ENCODE assay signal across 20 cellular contexts in genomic region chr12:119674560-119674959, GRCh38. TPM values are rescaled to one million over a fixed set of nuclear protein-coding genes. Genes with fewer than 3 reads are reported as not detected.
DNase-seq lines count a peak whose midpoint lies in the region; ATAC-seq, FAIRE-seq and TF ChIP-seq lines count a peak whose summit lies in the region.
"Had no signal": no experiment of that assay in that cellular context is flagged by ENCODE, and none has a peak within 500 bp of the region (broad histone marks: within the 10 kb centered on the region; RNA-seq: fewer than 3 reads in every experiment).

No MANE protein-coding gene starts in this region.

- H3K4me1 ChIP-seq in left ventricle myocardium inferior (peaks cover 67% of the 10 kb centered on the region), right cardiac atrium (ENCODE audit: control insufficient read depth, insufficient read depth, low read length) (peaks cover 7% of the 10 kb centered on the region), ascending aorta (peaks cover 0 to 3% of the 10 kb centered on the region in 2 donors), upper lobe of left lung (peaks cover 48 to 70% (median 61%) of the 10 kb centered on the region in 4 donors), ovary (ENCODE audit: insufficient read depth) (peaks cover 2% of the 10 kb centered on the region)

- H3K9me3 ChIP-seq in left ventricle myocardium inferior (replicated peaks) (no peaks in the 10 kb centered on the region), right cardiac atrium (ENCODE audit: control insufficient read depth, low read length) (no peaks in the 10 kb centered on the region), ascending aorta (no peaks in the 10 kb centered on the region), upper lobe of left lung (no peaks in the 10 kb centered on the region), ovary (no peaks in the 10 kb centered on the region)
- H3K9me3 ChIP-seq: SK-N-SH had no signal

- no peak for TF ChIP-seq CTCF in left ventricle myocardium inferior (IDR thresholded peaks at IDR 0.05; ENCODE audit: borderline replicate concordance)
- no peak for TF ChIP-seq CTCF in ascending aorta (IDR thresholded peaks at IDR 0.05)
- no peak for TF ChIP-seq CTCF in upper lobe of left lung (IDR thresholded peaks at IDR 0.05)
- no peak for TF ChIP-seq CTCF in ovary (IDR thresholded peaks at IDR 0.05)

- peak overlapping the region; percentile 83 for H3K27ac ChIP-seq in left ventricle myocardium inferior (replicated peaks)
- no peak overlapping the region for H3K27ac ChIP-seq in right cardiac atrium (ENCODE audit: low read length)
- peak overlapping the region; percentile 14 to 42 for H3K27ac ChIP-seq in ascending aorta
- H3K27ac ChIP-seq in upper lobe of left lung: peak overlapping the region in 3 of 4 donors; percentile 5 to 99 (median 52)
- no peak overlapping the region for H3K27ac ChIP-seq in ovary
- H3K27ac ChIP-seq: cardiac muscle cell had no signal

- intact Hi-C loops in left ventricle myocardium inferior (cut with micrococcal nuclease): no loop called here
- intact Hi-C loops in right cardiac atrium (cut with DNase I): loop anchor here in 1 of 4 donors (2.0 kb wide), 1 partner anchor 54 kb away; no protein-coding TSS in a partner anchor
- intact Hi-C loops in ascending aorta (cut with DNase I): no loop called here
- intact Hi-C loops in ovary (cut with DNase I): no loop called here

- TF ChIP-seq POLR2A in upper lobe of left lung (IDR thresholded peaks at IDR 0.05) (no peak), GM12891 (IDR thresholded peaks at IDR 0.05; ENCODE audit: low read depth, low read length) (no peak), ovary (IDR thresholded peaks at IDR 0.05) (no peak)

- ATAC-seq in right cardiac atrium (no peak), upper lobe of left lung (ENCODE audit: low FRiP score in 2 of 2) (no peak)
- ATAC-seq: GM12878 had no signal

- FAIRE-seq in GM12891 (lab: Jason Lieb, UNC): no peak
- FAIRE-seq: frontal cortex, GM12878, TTC549 had no signal

- H3K36me3 ChIP-seq in left ventricle myocardium inferior (peaks cover 87% of the 10 kb centered on the region), ascending aorta (peaks cover 57 to 84% of the 10 kb centered on the region in 2 donors), upper lobe of left lung (peaks cover 40 to 87% (median 63%) of the 10 kb centered on the region in 4 donors), ovary (no peaks in the 10 kb centered on the region)

- H3K4me3 ChIP-seq in left ventricle myocardium inferior: no peak overlapping the region
- H3K4me3 ChIP-seq in right cardiac atrium (ENCODE audit: low read length): no peak overlapping the region
- H3K4me3 ChIP-seq in ascending aorta: no peak overlapping the region
- H3K4me3 ChIP-seq in upper lobe of left lung: no peak overlapping the region
- H3K4me3 ChIP-seq in ovary: no peak overlapping the region
- H3K4me3 ChIP-seq: cardiac muscle cell, GM12878 had no signal

- no peak for DNase-seq in left ventricle myocardium inferior
- DNase-seq in right cardiac atrium: no peak
- DNase-seq in ascending aorta (ENCODE audit: low spot score in 2 of 2): no peak
- DNase-seq in myocyte (ENCODE audit: low read depth): peak; percentile 19
- DNase-seq in upper lobe of left lung: no peak
- no peak for DNase-seq in GM12891 (ENCODE audit: insufficient read length, low spot score)
- DNase-seq in ovary: no peak
- DNase-seq in UCSD-AML1 (lab: John Stamatoyannopoulos, UW; ENCODE audit: unreplicated experiment): no peak
- DNase-seq: activated naive CD4-positive, alpha-beta T cell; COR-L47; GOT3; Kasumi-1; NCI-H1417 treated with DMSO at 0.1 percent for 48 hours; NCI-H446; SK-N-SH; stimulated activated naive CD4-positive, alpha-beta T cell had no signal

- H3K27me3 ChIP-seq in left ventricle myocardium inferior (ENCODE audit: low read depth) (no peaks in the 10 kb centered on the region), right cardiac atrium (ENCODE audit: control insufficient read depth, insufficient read depth) (no peaks in the 10 kb centered on the region), ascending aorta (no peaks in the 10 kb centered on the region), upper lobe of left lung (no peaks in the 10 kb centered on the region), ovary (no peaks in the 10 kb centered on the region)
- H3K27me3 ChIP-seq: cardiac muscle cell had no signal

- TF ChIP-seq EP300 in upper lobe of left lung (IDR thresholded peaks at IDR 0.05) (no peak), ovary (IDR thresholded peaks at IDR 0.05) (no peak)

- WGBS in right cardiac atrium: 86% methylated on average over 4 of the region's 4 CpGs
- WGBS in upper lobe of left lung, 2 donors: 84 to 97% methylated on average over 4 of the region's 4 CpGs
- 86 to 91% (median 89%) methylated on average over 4 of the region's 4 CpGs for WGBS in ovary, 3 donors

TF ChIP-seq in GM12891, 5 proteins besides CTCF, POLR2A, EP300 and RAD21:
- TF ChIP-seq TAF1 (IDR thresholded peaks at IDR 0.05; ENCODE audit: low read depth, low read length) (no peak), POU2F2 (IDR thresholded peaks at IDR 0.05; ENCODE audit: low read depth, low read length) (no peak), POLR2AphosphoS5 (IDR thresholded peaks at IDR 0.05; ENCODE audit: low read depth, low read length) (no peak), PAX5 (IDR thresholded peaks at IDR 0.05; ENCODE audit: insufficient read depth, low read length, severe bottlenecking) (no peak), SPI1 (IDR thresholded peaks at IDR 0.05; ENCODE audit: low read depth, low read length) (no peak)
TF ChIP-seq in GM12891: peak in this region for 0.

RNA-seq across cellular contexts. Expression of gene PRKAB1, which starts 6.6 kb away (rescaled TPM):
- 9.2 TPM for total RNA-seq in left ventricle myocardium inferior
- 10 to 100 TPM in 3 of 4 donors, 1 to 10 TPM in 1; 9.8 to 16.3 (median 14.1) TPM for total RNA-seq in right cardiac atrium
- 10.5 TPM for polyA plus RNA-seq in right cardiac atrium
- total RNA-seq in ascending aorta: 41.2 TPM
- 16.6 and 17.3 TPM in 2 replicates for total RNA-seq in myocyte
- 26.2 TPM for polyA plus RNA-seq in myocyte (2012)
- total RNA-seq in upper lobe of left lung: 10 to 100 TPM; 44.2 to 90.3 (median 62.9) TPM
- 27.4 TPM for polyA plus RNA-seq in GM12891 (2012; ENCODE audit: low read depth, missing spikeins)
- 10 to 100 TPM; 12.5 to 37.1 (median 24.8) TPM for total RNA-seq in ovary
- polyA plus RNA-seq in ovary: 10 to 100 TPM; 19.8 to 36.5 TPM

Comparison
In these comparisons a context has a peak if more than half of its experiments do, and no peak if none do; other contexts are left out.
1. H3K27ac ChIP-seq: peak in left ventricle myocardium inferior (single experiment), ascending aorta (2 of 2) and upper lobe of left lung (3 of 4); none in right cardiac atrium (single experiment) and ovary (0 of 2).